14 cellular contexts compared by ENCODE assay signal in the genomic region with DNA sequence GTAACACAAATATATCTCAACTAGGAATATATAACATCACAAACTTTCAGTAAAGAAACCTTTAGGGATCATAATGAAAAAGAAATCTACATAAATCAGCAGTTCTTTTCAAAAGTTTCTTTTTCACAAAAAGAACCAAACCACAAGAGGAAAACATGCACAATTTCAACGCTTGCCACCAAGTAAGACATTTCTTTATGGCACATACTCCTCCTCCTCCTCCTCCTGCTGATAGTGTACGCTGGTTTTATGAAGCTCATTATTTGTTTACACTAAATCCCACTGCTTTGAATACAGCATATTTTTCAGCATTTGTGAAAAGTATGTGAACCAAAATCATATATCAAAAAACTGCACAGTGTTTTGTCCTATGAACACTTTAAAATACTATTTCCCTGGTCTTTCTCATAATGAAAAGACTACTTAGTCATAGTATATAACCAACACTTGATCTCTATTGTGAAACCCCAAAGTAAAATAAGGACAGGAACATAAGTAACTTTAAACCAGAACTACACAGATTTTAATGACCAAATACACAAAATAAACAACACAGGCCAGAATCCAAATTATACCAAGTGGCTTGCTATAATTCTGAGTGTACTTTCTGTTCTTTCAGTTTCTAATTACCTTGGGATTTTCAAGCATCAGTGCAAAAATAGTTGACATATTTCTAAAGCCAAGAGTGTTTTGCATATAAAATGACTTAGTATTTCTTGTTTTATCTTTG.
DNase-seq lines count a peak whose midpoint lies in the region; ATAC-seq and TF ChIP-seq lines count a peak whose summit lies in the region.
"Had no signal": no experiment of that assay in that cellular context is flagged by ENCODE, and none has a peak within 500 bp of the region (broad histone marks: within the 10 kb centered on the region; RNA-seq: fewer than 3 reads in every experiment).

No MANE protein-coding gene starts in this region.

- peak overlapping the region; percentile 88 for H3K27ac ChIP-seq in SK-N-MC
- H3K27ac ChIP-seq: brain microvascular endothelial cell had no signal

- H3K4me1 Mint-ChIP-seq in activated T-cell treated with anti-CD3 and anti-CD28 coated beads, Interleukin-2, amount 50 U/mL, for 24 hours (ENCODE audit: low read depth), result peaks cover 23% of the 10 kb centered on the region

- peak overlapping the region; percentile 87 for H3K27ac Mint-ChIP-seq in activated T-cell treated with anti-CD3 and anti-CD28 coated beads, Interleukin-2, amount 50 U/mL, for 24 hours

- H3K36me3 Mint-ChIP-seq in activated T-cell treated with anti-CD3 and anti-CD28 coated beads, Interleukin-2, amount 50 U/mL, for 24 hours (ENCODE audit: low read depth), result peaks cover 5% of the 10 kb centered on the region

- H3K4me3 ChIP-seq in SK-N-MC (peak overlapping the region; percentile 60), fibroblast of the aortic adventitia (ENCODE audit: low read depth, low read length) (no peak overlapping the region)
- H3K4me3 ChIP-seq: lung had no signal

- DNase-seq in activated T-cell treated with anti-CD3 and anti-CD28 coated beads, Interleukin-2, amount 50 U/mL, for 24 hours, result no peak
- DNase-seq in activated T-cell treated with anti-CD3 and anti-CD28 coated beads for 4 hours (no peak), SK-N-MC (ENCODE audit: low read depth, low spot score) (peak; percentile 24), fibroblast of the aortic adventitia (ENCODE audit: low read depth) (peak; percentile 29), stromal cell of bone marrow (ENCODE audit: low read depth) (peak; percentile 25), NCI-H524 (lab: John Stamatoyannopoulos, UW) (no peak)
- DNase-seq: BE2C, brain microvascular endothelial cell, NCI-H2029, Right ventricle myocardium superior had no signal

- no peaks in the 10 kb centered on the region; the same call in 1 of the 2 replicates for H3K36me3 ChIP-seq in SK-N-MC (ENCODE audit: insufficient read depth, low read length)
- H3K36me3 ChIP-seq: BE2C had no signal

- no peak overlapping the region for H3K4me3 Mint-ChIP-seq in activated T-cell treated with anti-CD3 and anti-CD28 coated beads, Interleukin-2, amount 50 U/mL, for 24 hours

- ATAC-seq in GM18511 (IDR thresholded peaks at IDR 0.05; ENCODE audit: unreplicated experiment) (no peak), GM18498 (IDR thresholded peaks at IDR 0.05; ENCODE audit: unreplicated experiment) (no peak)
- ATAC-seq: sciatic nerve had no signal

- H3K9me3 ChIP-seq in SK-N-MC (ENCODE audit: low read depth, low read length), result no peaks in the 10 kb centered on the region
- H3K9me3 ChIP-seq: BE2C had no signal

- H3K9me3 Mint-ChIP-seq in activated T-cell treated with anti-CD3 and anti-CD28 coated beads, Interleukin-2, amount 50 U/mL, for 24 hours, result no peaks in the 10 kb centered on the region

- H3K27me3 Mint-ChIP-seq in activated T-cell treated with anti-CD3 and anti-CD28 coated beads, Interleukin-2, amount 50 U/mL, for 24 hours, result no peaks in the 10 kb centered on the region

- H3K9ac ChIP-seq in SK-N-MC (ENCODE audit: insufficient read length), result peak overlapping the region; percentile 39

- no peak for TF ChIP-seq CTCF in fibroblast of the aortic adventitia (IDR thresholded peaks at IDR 0.05; ENCODE audit: insufficient read depth, low read length)

Comparison
In these comparisons a context has a peak if more than half of its experiments do, and no peak if none do; other contexts are left out.
1. DNase-seq: peak in SK-N-MC (single experiment), fibroblast of the aortic adventitia (single experiment) and stromal cell of bone marrow (single experiment); none in activated T-cell treated with anti-CD3 and anti-CD28 coated beads, Interleukin-2, amount 50 U/mL, for 24 hours (single experiment), activated T-cell treated with anti-CD3 and anti-CD28 coated beads for 4 hours (single experiment) and NCI-H524 (0 of 2).